ENCODE assay signal across 23 cellular contexts in genomic region chr9:34997375-34997774, GRCh38. TPM values are rescaled to one million over a fixed set of nuclear protein-coding genes. Genes with fewer than 3 reads are reported as not detected.
DNase-seq lines count a peak whose midpoint lies in the region; TF ChIP-seq lines count a peak whose summit lies in the region.
"Had no signal": no experiment of that assay in that cellular context is flagged by ENCODE, and none has a peak within 500 bp of the region (broad histone marks: within the 10 kb centered on the region; RNA-seq: fewer than 3 reads in every experiment).

No MANE protein-coding gene starts in this region.

- H3K27me3 ChIP-seq in Peyer's patch (no peaks in the 10 kb centered on the region), smooth muscle cell (ENCODE audit: low read depth) (no peaks in the 10 kb centered on the region)
- H3K27me3 ChIP-seq: tibial artery had no signal

- peaks cover 33% of the 10 kb centered on the region for H3F3A ChIP-seq in smooth muscle cell (ENCODE audit: low read depth)

- peaks cover 53% of the 10 kb centered on the region for H3K4me1 Mint-ChIP-seq in activated CD4-positive, alpha-beta T cell treated with anti-CD3 and anti-CD28 coated beads, Interleukin-2, amount 10 ng/mL, durations not matched to agents 24 days and 14 days

- H3K9me3 Mint-ChIP-seq in activated CD4-positive, alpha-beta T cell treated with anti-CD3 and anti-CD28 coated beads, Interleukin-2, amount 10 ng/mL, durations not matched to agents 24 days and 14 days: peaks cover 2% of the 10 kb centered on the region

- H3K4me2 ChIP-seq in smooth muscle cell: no peak overlapping the region
- H3K4me2 ChIP-seq: A549 had no signal

- H3K79me2 ChIP-seq in smooth muscle cell (ENCODE audit: low read depth): no peaks in the 10 kb centered on the region

- TF ChIP-seq CTCF in Peyer's patch (IDR thresholded peaks at IDR 0.05) (no peak), smooth muscle cell (IDR thresholded peaks at IDR 0.05; ENCODE audit: borderline replicate concordance, insufficient read depth, poor library complexity, severe bottlenecking) (no peak)

- H3K4me3 ChIP-seq in Peyer's patch (no peak overlapping the region), smooth muscle cell (no peak overlapping the region)
- H3K4me3 ChIP-seq: A549, tibial artery had no signal

- H3K9ac ChIP-seq in smooth muscle cell (ENCODE audit: low read depth): no peak overlapping the region

- no peaks in the 10 kb centered on the region for H3K27me3 Mint-ChIP-seq in activated CD4-positive, alpha-beta T cell treated with anti-CD3 and anti-CD28 coated beads, Interleukin-2, amount 10 ng/mL, durations not matched to agents 24 days and 14 days

- H3K27ac Mint-ChIP-seq in activated CD4-positive, alpha-beta T cell treated with anti-CD3 and anti-CD28 coated beads, Interleukin-2, amount 10 ng/mL, durations not matched to agents 24 days and 14 days: peak overlapping the region; percentile 72

- no peak for TF ChIP-seq POLR2A in Peyer's patch (IDR thresholded peaks at IDR 0.05)

- H3K36me3 ChIP-seq in Peyer's patch: no peaks in the 10 kb centered on the region
- no peaks in the 10 kb centered on the region for H3K36me3 ChIP-seq in smooth muscle cell (ENCODE audit: low read depth)

- peaks cover 0 to 31% (median 0%) of the 10 kb centered on the region in 4 donors for H3K4me1 ChIP-seq in Peyer's patch
- H3K4me1 ChIP-seq in smooth muscle cell (ENCODE audit: low read depth): peaks cover 33% of the 10 kb centered on the region

- H3K36me3 Mint-ChIP-seq in activated CD4-positive, alpha-beta T cell treated with anti-CD3 and anti-CD28 coated beads, Interleukin-2, amount 10 ng/mL, durations not matched to agents 24 days and 14 days (ENCODE audit: low read depth): peaks cover 14% of the 10 kb centered on the region

- peak overlapping the region; percentile 22 for H3K4me3 Mint-ChIP-seq in activated CD4-positive, alpha-beta T cell treated with anti-CD3 and anti-CD28 coated beads, Interleukin-2, amount 10 ng/mL, durations not matched to agents 24 days and 14 days

- no peaks in the 10 kb centered on the region for H3K9me3 ChIP-seq in Peyer's patch
- no peaks in the 10 kb centered on the region for H3K9me3 ChIP-seq in smooth muscle cell (replicated peaks; ENCODE audit: low read depth)
- H3K9me3 ChIP-seq: A549, tibial artery had no signal

- no peak for DNase-seq in activated CD4-positive, alpha-beta T cell treated with anti-CD3 and anti-CD28 coated beads, Interleukin-2, amount 10 ng/mL, durations not matched to agents 24 days and 14 days
- DNase-seq in activated CD4-positive, alpha-beta T cell treated with anti-CD3 and anti-CD28 coated beads, Interleukin-2, amount 50 U/mL, for 48 hours: no peak
- DNase-seq in Peyer's patch: no peak
- peak; percentile 0 for DNase-seq in hepatic stellate cell (ENCODE audit: low spot score)
- DNase-seq in smooth muscle cell (lab: John Stamatoyannopoulos, UW; ENCODE audit: unreplicated experiment): no peak
- no peak for DNase-seq in ureter (ENCODE audit: low spot score)
- no peak for DNase-seq in ecto neural progenitor cell (ENCODE audit: low spot score)
- no peak for DNase-seq in NCI-H187 (lab: John Stamatoyannopoulos, UW)
- DNase-seq: activated CD4-positive, alpha-beta T cell treated with anti-CD3 and anti-CD28 coated beads for 48 hours; activated T-cell treated with anti-CD3 and anti-CD28 coated beads, Interleukin-2, amount 50 U/mL, for 1 hour; caudate nucleus; effector memory CD4-positive, alpha-beta T cell; GOT3; hypothalamus; NCI-H1930; NCI-H446; NK-92 treated with Interleukin-12 subunit alpha and Interleukin-12 subunit beta, amount 100 ng/mL, for 24 hours; stimulated activated CD4-positive, alpha-beta T cell treated with anti-CD3 and anti-CD28 coated beads, Interleukin-2, amount 100 ng/mL, for 48 hours; T1000; tibial artery had no signal

- H4K20me1 ChIP-seq in smooth muscle cell (ENCODE audit: low read depth): peaks cover 9% of the 10 kb centered on the region

- H2AFZ ChIP-seq in smooth muscle cell (ENCODE audit: low read depth): no peak overlapping the region

- intact Hi-C loops in activated CD4-positive, alpha-beta T cell treated with anti-CD3 and anti-CD28 coated beads, Interleukin-2, amount 10 ng/mL, durations not matched to agents 24 days and 14 days (cut with micrococcal nuclease): no loop called here

- H3K27ac ChIP-seq in Peyer's patch (peak overlapping the region in 3 of 4 donors; percentile 26 to 87 (median 79)), smooth muscle cell (ENCODE audit: low read depth) (peak overlapping the region; percentile 100)
- H3K27ac ChIP-seq: A549, C4-2B had no signal

RNA-seq across cellular contexts. Expression of gene DNAJB5, which starts 7.8 kb away (rescaled TPM):
- 7.7 and 10.6 TPM in 2 replicates for total RNA-seq in activated CD4-positive, alpha-beta T cell treated with anti-CD3 and anti-CD28 coated beads, Interleukin-2, amount 10 ng/mL, durations not matched to agents 24 days and 14 days
- total RNA-seq in Peyer's patch (1 to 10 TPM; 2.6 to 7.6 (median 4.7) TPM), smooth muscle cell (26.8 and 29.6 TPM in 2 replicates), ureter (24.2 TPM)
- polyA plus RNA-seq in smooth muscle cell: 28.4 and 30.5 TPM in 2 replicates

RNA-seq across cellular contexts. Expression of gene PHF24, which starts 39.3 kb away (rescaled TPM):
- total RNA-seq in activated CD4-positive, alpha-beta T cell treated with anti-CD3 and anti-CD28 coated beads, Interleukin-2, amount 10 ng/mL, durations not matched to agents 24 days and 14 days: 0.14 and 0.57 TPM in 2 replicates
- under 1 TPM in 1 of 4 donors, not detected in 3; 0.76 TPM for total RNA-seq in Peyer's patch
- total RNA-seq in smooth muscle cell: 0.22 and 0.49 TPM in 2 replicates
- 0.07 and 0.90 TPM in 2 replicates for polyA plus RNA-seq in smooth muscle cell
- 1.7 TPM for total RNA-seq in ureter
- total RNA-seq: mononuclear cell had no signal
- polyA plus RNA-seq: A549 had no signal
